Comparison of ENCODE assay signal across 16 cellular contexts in genomic region chr5:15752886-15753285, GRCh38.
DNase-seq lines count a peak whose midpoint lies in the region; ATAC-seq and TF ChIP-seq lines count a peak whose summit lies in the region.
"Had no signal": no experiment of that assay in that cellular context is flagged by ENCODE, and none has a peak within 500 bp of the region (broad histone marks: within the 10 kb centered on the region; RNA-seq: fewer than 3 reads in every experiment).

No MANE protein-coding gene starts in this region.

- H4K20me1 ChIP-seq in PC-9 (ENCODE audit: insufficient read depth) = no peaks in the 10 kb centered on the region
- H4K20me1 ChIP-seq: BLaER1 treated with 17β-estradiol and CSF1 and Interleukin-3, amounts not matched to agents 10 nM and 100 nM had no signal

- H3K4me1 ChIP-seq in adrenal gland (replicated peaks in 1 of 2) (peaks cover 0 to 10% of the 10 kb centered on the region in 2 donors), heart left ventricle (peaks cover 0 to 33% (median 8%) of the 10 kb centered on the region in 12 donors), PC-9 (replicated peaks; ENCODE audit: insufficient read depth) (no peaks in the 10 kb centered on the region)
- H3K4me1 ChIP-seq: BLaER1 treated with 17β-estradiol and CSF1 and Interleukin-3, amounts not matched to agents 10 nM and 100 nM had no signal

- H3F3A ChIP-seq in PC-9 (ENCODE audit: insufficient read depth, low read depth) = no peaks in the 10 kb centered on the region

- H3K79me2 ChIP-seq in PC-9 (ENCODE audit: low read depth) = no peaks in the 10 kb centered on the region

- no peaks in the 10 kb centered on the region for H3K9me2 ChIP-seq in PC-9 (ENCODE audit: insufficient read depth)

- intact Hi-C loops in adrenal gland (cut with DNase I) = no loop called here
- intact Hi-C loops in heart left ventricle (cut with DNase I) = no loop called here
- intact Hi-C loops in posterior vena cava (cut with DNase I) = no loop called here
- intact Hi-C loops in PC-9 (cut with micrococcal nuclease; ENCODE audit: unreplicated experiment) = no loop called here

- TF ChIP-seq CTCF in adrenal gland (IDR thresholded peaks at IDR 0.05) (no peak), heart left ventricle (IDR thresholded peaks at IDR 0.05) (no peak), PC-9 (conservative IDR thresholded peaks at IDR 0.05) (no peak)

- H3K9me3 ChIP-seq in adrenal gland (replicated peaks in 1 of 3) (peaks cover 0 to 3% (median 0%) of the 10 kb centered on the region in 3 donors), heart left ventricle (peaks cover 0 to 14% (median 5%) of the 10 kb centered on the region in 12 donors), PC-9 (ENCODE audit: insufficient read depth, low read depth) (no peaks in the 10 kb centered on the region)

- H2AFZ ChIP-seq in PC-9 = no peak overlapping the region

- DNase-seq in COLO829 (ENCODE audit: low spot score) (peak; percentile 8), adrenal gland (peak; percentile 65 to 82 (median 78)), heart left ventricle (peak; percentile 68 to 77 (median 74)), posterior vena cava (ENCODE audit: low spot score) (peak; percentile 85), NCI-H446 (lab: John Stamatoyannopoulos, UW) (no peak), PC-9 (no peak)
- DNase-seq: activated effector memory CD4-positive, alpha-beta T cell treated with Interleukin-2 at 50 U/mL for 16 hours; GOT3; KG1; naive B cell; NCI-H2171; stimulated activated naive CD8-positive, alpha-beta T cell treated with anti-CD3 and anti-CD28 coated beads, Interleukin-15, Interleukin-2, amounts not matched to agents 100 U/mL and 50 U/mL, for 24 hours had no signal

- CTCF ChIA-PET in PC-9 (lab: Charles Lee) = no interaction called here

- TF ChIP-seq POLR2A in adrenal gland (IDR thresholded peaks at IDR 0.05) = peak in 1 of 2 donors; percentile 46
- no peak for TF ChIP-seq POLR2A in heart left ventricle (IDR thresholded peaks at IDR 0.05)

- ATAC-seq in heart left ventricle (peak; percentile 88 to 96 (median 92)), HG03342 (IDR thresholded peaks at IDR 0.05; ENCODE audit: unreplicated experiment) (no peak), GM19467 (IDR thresholded peaks at IDR 0.05; ENCODE audit: unreplicated experiment) (no peak)
- ATAC-seq: stimulated activated naive CD8-positive, alpha-beta T cell treated with anti-CD3 and anti-CD28 coated beads, Interleukin-15, Interleukin-2, amounts not matched to agents 100 U/mL and 50 U/mL, for 24 hours had no signal

- POLR2A ChIA-PET in PC-9 (lab: Charles Lee; ENCODE audit: unreplicated experiment) = no interaction called here

- no peaks in the 10 kb centered on the region for H3K27me3 ChIP-seq in adrenal gland
- no peaks in the 10 kb centered on the region for H3K27me3 ChIP-seq in heart left ventricle
- H3K27me3 ChIP-seq in PC-9 (ENCODE audit: insufficient read depth, low read depth) = no peaks in the 10 kb centered on the region
- H3K27me3 ChIP-seq: BLaER1 treated with 17β-estradiol and CSF1 and Interleukin-3, amounts not matched to agents 10 nM and 100 nM had no signal

- WGBS in adrenal gland, 4 donors = 19 to 33% (median 23%) methylated on average over 8 of the region's 8 CpGs
- WGBS in heart left ventricle, 4 donors = 8 to 16% (median 12%) methylated on average over 8 of the region's 8 CpGs

- BruUV-seq in PC-9 (replicated peaks; lab: Mats Ljungman, UMichigan) = no TSS peak

- H3K27ac ChIP-seq in adrenal gland = peak overlapping the region in 3 of 5 donors; percentile 54 to 77 (median 66)
- H3K27ac ChIP-seq in heart left ventricle = peak overlapping the region in 2 of 12 donors; percentile 7 to 28
- H3K27ac ChIP-seq in PC-9 = no peak overlapping the region
- H3K27ac ChIP-seq: BLaER1 treated with 17β-estradiol and CSF1 and Interleukin-3, amounts not matched to agents 10 nM and 100 nM; SK-N-MC had no signal

- no peaks in the 10 kb centered on the region for H3K36me3 ChIP-seq in adrenal gland (replicated peaks in 1 of 2)
- no peaks in the 10 kb centered on the region for H3K36me3 ChIP-seq in heart left ventricle
- H3K36me3 ChIP-seq in PC-9 (ENCODE audit: low read depth) = no peaks in the 10 kb centered on the region
- H3K36me3 ChIP-seq: BLaER1 treated with 17β-estradiol and CSF1 and Interleukin-3, amounts not matched to agents 10 nM and 100 nM had no signal

- peak overlapping the region in 2 of 4 donors; percentile 8 to 47 for H3K4me3 ChIP-seq in adrenal gland
- peak overlapping the region in 10 of 12 donors; percentile 16 to 56 (median 42) for H3K4me3 ChIP-seq in heart left ventricle
- no peak overlapping the region for H3K4me3 ChIP-seq in PC-9
- H3K4me3 ChIP-seq: BLaER1 treated with 17β-estradiol and CSF1 and Interleukin-3, amounts not matched to agents 10 nM and 100 nM; SK-N-MC had no signal

- H3K4me2 ChIP-seq in PC-9 = no peak overlapping the region
- H3K4me2 ChIP-seq: BLaER1 treated with 17β-estradiol and CSF1 and Interleukin-3, amounts not matched to agents 10 nM and 100 nM had no signal

Comparison
In these comparisons a context has a peak if more than half of its experiments do, and no peak if none do; other contexts are left out.
1. DNase-seq: peak in COLO829 (single experiment), adrenal gland (7 of 7), heart left ventricle (5 of 5) and posterior vena cava (single experiment); none in NCI-H446 (0 of 2) and PC-9 (0 of 2).
2. ATAC-seq: peak in heart left ventricle (4 of 4); none in HG03342 (single experiment) and GM19467 (single experiment).